14 cellular contexts compared by ENCODE assay signal in the genomic region with DNA sequence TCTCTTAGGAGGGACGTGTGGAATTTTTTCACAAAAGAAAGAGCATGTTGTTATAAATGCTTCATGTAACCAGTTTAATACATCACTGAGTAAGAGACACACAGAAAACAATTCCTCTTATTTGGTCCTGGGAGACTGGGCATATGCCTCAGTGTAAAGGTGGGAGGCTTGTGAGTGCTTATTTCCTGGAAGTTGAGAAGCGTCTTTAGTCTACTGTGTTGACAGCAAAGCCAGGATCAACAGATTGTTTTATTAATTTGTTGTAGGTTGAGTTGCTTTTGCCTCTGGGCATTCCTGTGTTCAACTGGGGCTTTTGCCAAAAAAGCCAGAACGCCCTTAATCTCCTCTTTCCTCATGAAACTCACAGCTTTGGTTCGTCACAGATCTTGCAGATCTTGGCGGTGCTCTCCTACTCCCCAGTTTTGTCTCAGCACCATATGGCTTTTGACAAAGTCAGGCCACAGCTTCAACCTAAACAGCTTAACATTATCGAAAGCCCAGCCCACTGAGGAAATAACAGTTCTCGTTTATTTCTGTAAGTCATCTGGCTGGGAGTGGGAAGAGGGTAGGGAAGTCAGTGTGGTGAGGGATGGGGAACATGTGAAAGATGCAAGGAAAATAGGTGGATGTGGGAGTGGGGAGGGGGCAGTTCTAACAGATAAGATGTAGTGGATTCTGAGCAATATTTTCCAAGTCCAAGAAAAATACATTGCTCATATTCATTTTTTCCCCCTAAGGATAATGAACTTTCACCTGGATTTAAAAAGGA.
A peak's percentile ranks its signal among the peaks of the same experiment; 100 is the strongest.
DNase-seq lines count a peak whose midpoint lies in the region; ATAC-seq and TF ChIP-seq lines count a peak whose summit lies in the region.
"Had no signal": no experiment of that assay in that cellular context is flagged by ENCODE, and none has a peak within 500 bp of the region (broad histone marks: within the 10 kb centered on the region; RNA-seq: fewer than 3 reads in every experiment).

No MANE protein-coding gene starts in this region.

- TF ChIP-seq EP300 in tibial nerve (IDR thresholded peaks at IDR 0.05), result no peak

- no peaks in the 10 kb centered on the region for H3K79me2 ChIP-seq in fibroblast of lung (ENCODE audit: control insufficient read depth, insufficient read depth, low read length)
- H3K79me2 ChIP-seq: parathyroid adenoma had no signal

- no peak for TF ChIP-seq POLR2A in tibial nerve (IDR thresholded peaks at IDR 0.05)

- no peak for TF ChIP-seq CTCF in BJ (IDR thresholded peaks at IDR 0.05; ENCODE audit: insufficient read depth, low read depth, low read length)
- no peak for TF ChIP-seq CTCF in fibroblast of lung (conservative IDR thresholded peaks at IDR 0.05 in 1 of 2, IDR thresholded peaks at IDR 0.05 in 1 of 2; ENCODE audit: low read depth in 1 of 2, low read length in 2 of 2)
- no peak for TF ChIP-seq CTCF in tibial nerve (IDR thresholded peaks at IDR 0.05)

- CTCF ChIA-PET in BJ (lab: Yijun Ruan, JAX), result interaction anchor here (1.2 kb wide), 1 partner anchor 364 kb away, joined by 3 read pairs; no protein-coding TSS in a partner anchor

- ATAC-seq in HG03469 (IDR thresholded peaks at IDR 0.05; ENCODE audit: unreplicated experiment), result no peak

- peak overlapping the region; percentile 21 for H3K4me2 ChIP-seq in fibroblast of lung (ENCODE audit: extremely low read depth, insufficient read depth, low read length)

- no peaks in the 10 kb centered on the region for H4K20me1 ChIP-seq in fibroblast of lung (ENCODE audit: control insufficient read depth, extremely low read depth, insufficient read depth, low read length)

- H3K27me3 ChIP-seq in BJ (ENCODE audit: control insufficient read depth, insufficient read depth, low read length) (no peaks in the 10 kb centered on the region), fibroblast of lung (ENCODE audit: control insufficient read depth, insufficient read depth, low read length) (no peaks in the 10 kb centered on the region), tibial nerve (no peaks in the 10 kb centered on the region)
- H3K27me3 ChIP-seq: tibial artery had no signal

- no peaks in the 10 kb centered on the region for H3K9me3 ChIP-seq in fibroblast of lung (ENCODE audit: control insufficient read depth, insufficient read depth, low read depth, low read length)
- peaks cover 0 to 8% (median 0%) of the 10 kb centered on the region in 4 donors for H3K9me3 ChIP-seq in tibial nerve
- H3K9me3 ChIP-seq: tibial artery had no signal

- DNase-seq in BJ (ENCODE audit: low read depth), result peak; percentile 77
- DNase-seq in NCI-H524 treated with DMSO at 0.1 percent for 48 hours (lab: John Stamatoyannopoulos, UW), result peak; percentile 40
- DNase-seq in fibroblast of lung (ENCODE audit: low read depth in 2 of 2), result peak; percentile 87 to 91
- DNase-seq in myocyte (ENCODE audit: low read depth), result peak; percentile 24
- no peak for DNase-seq in activated naive CD4-positive, alpha-beta T cell treated with Interleukin-2 at 50 U/mL for 16 hours
- no peak for DNase-seq in NCI-H748 treated with DMSO at 0.1 percent for 48 hours (lab: John Stamatoyannopoulos, UW)
- DNase-seq in tibial nerve (ENCODE audit: low spot score in 2 of 2), result no peak
- DNase-seq: activated CD4-positive, alpha-beta T cell treated with anti-CD3 and anti-CD28 coated beads for 1 hour; NCI-H187; SHP77 treated with DMSO at 0.1 percent for 48 hours; tibial artery had no signal

- 37 to 39% methylated on average over 7 of the region's 7 CpGs for WGBS in tibial nerve, 2 donors

- no peak overlapping the region for H3K9ac ChIP-seq in fibroblast of lung (ENCODE audit: insufficient read depth, low read length)
- H3K9ac ChIP-seq: parathyroid adenoma had no signal

- peaks cover 4% of the 10 kb centered on the region for H3K4me1 ChIP-seq in fibroblast of lung (ENCODE audit: control insufficient read depth, extremely low read depth, insufficient read depth, low read length)
- peaks cover 0 to 20% (median 0%) of the 10 kb centered on the region in 4 donors for H3K4me1 ChIP-seq in tibial nerve
- H3K4me1 ChIP-seq: parathyroid adenoma had no signal

- H2AFZ ChIP-seq in fibroblast of lung (ENCODE audit: low read length), result no peak overlapping the region
- H2AFZ ChIP-seq: parathyroid adenoma had no signal

- POLR2A ChIA-PET in BJ (lab: Charles Lee), result interaction anchor here (0.6 to 0.7 kb wide), 3 partner anchors 56 to 567 kb away, joined by 3 to 4 read pairs (median 3); a partner anchor contains a TSS

- no peak overlapping the region for H3K27ac ChIP-seq in fibroblast of lung (ENCODE audit: insufficient read depth, low read length)
- peak overlapping the region in 1 of 4 donors; percentile 67 for H3K27ac ChIP-seq in tibial nerve
- H3K27ac ChIP-seq: C4-2B, parathyroid adenoma, tibial artery had no signal

- no peak overlapping the region for H3K4me3 ChIP-seq in BJ (ENCODE audit: low read depth, low read length)
- no peak overlapping the region for H3K4me3 ChIP-seq in fibroblast of lung (replicated peaks in 1 of 4; ENCODE audit: control extremely low read depth in 1 of 4, insufficient read depth in 1 of 4, low read depth in 3 of 4, low read length in 4 of 4)
- H3K4me3 ChIP-seq in tibial nerve, result no peak overlapping the region
- H3K4me3 ChIP-seq: tibial artery had no signal

- H3K36me3 ChIP-seq in BJ (ENCODE audit: control insufficient read depth, insufficient read depth, low read length) (no peaks in the 10 kb centered on the region), fibroblast of lung (ENCODE audit: control insufficient read depth, insufficient read depth, low read length) (no peaks in the 10 kb centered on the region), tibial nerve (no peaks in the 10 kb centered on the region)
- H3K36me3 ChIP-seq: tibial artery had no signal

Comparison
In these comparisons a context has a peak if more than half of its experiments do, and no peak if none do; other contexts are left out.
1. DNase-seq: peak in BJ (single experiment), NCI-H524 treated with DMSO at 0.1 percent for 48 hours (single experiment), fibroblast of lung (2 of 2) and myocyte (single experiment); none in activated naive CD4-positive, alpha-beta T cell treated with Interleukin-2 at 50 U/mL for 16 hours (single experiment), NCI-H748 treated with DMSO at 0.1 percent for 48 hours (single experiment) and tibial nerve (0 of 2).